ENCODE assay signal across 9 cellular contexts in genomic region chr3:40097507-40098117, GRCh38.
"Had no signal": no experiment of that assay in that cellular context is flagged by ENCODE, and none has a peak within 500 bp of the region (broad histone marks: within the 10 kb centered on the region; RNA-seq: fewer than 3 reads in every experiment).

No MANE protein-coding gene starts in this region.

- H3K36me3 ChIP-seq: sigmoid colon had no signal

- DNase-seq: activated CD4-positive, alpha-beta T cell treated with anti-CD3 and anti-CD28 coated beads, Interleukin-2, amount 50 U/mL, for 48 hours; activated CD8-positive, alpha-beta memory T cell treated with anti-CD3 and anti-CD28 coated beads, Interleukin-2, amount 10 ng/mL, durations not matched to agents 7 days and 5 days; activated effector memory CD4-positive, alpha-beta T cell treated with anti-CD3 and anti-CD28 coated beads, Interleukin-2, amount 50 U/mL, for 16 hours; activated T-cell treated with anti-CD3 and anti-CD28 coated beads, Interleukin-2, amount 50 U/mL, for 4 hours; immature natural killer cell; sigmoid colon; stimulated activated CD4-positive, alpha-beta T cell treated with anti-CD3 and anti-CD28 coated beads, Interleukin-12 subunit alpha, Interleukin-12 subunit beta, amount 100 ng/mL, for 4 hours; stimulated activated naive CD4-positive, alpha-beta T cell had no signal

- H3K4me3 ChIP-seq: sigmoid colon had no signal

- H3K27me3 ChIP-seq: sigmoid colon had no signal

- ATAC-seq: activated CD8-positive, alpha-beta memory T cell treated with anti-CD3 and anti-CD28 coated beads, Interleukin-2, amount 10 ng/mL, durations not matched to agents 7 days and 5 days; activated naive CD4-positive, alpha-beta T cell treated with anti-CD3 and anti-CD28 coated beads, Interleukin-2, amount 50 U/mL, for 72 hours; activated T-cell treated with anti-CD3 and anti-CD28 coated beads, Interleukin-2, amount 50 U/mL, for 4 hours had no signal

- H3K27ac ChIP-seq: sigmoid colon had no signal
